Comparison of ENCODE assay signal across 1 cellular context in the genomic region with DNA sequence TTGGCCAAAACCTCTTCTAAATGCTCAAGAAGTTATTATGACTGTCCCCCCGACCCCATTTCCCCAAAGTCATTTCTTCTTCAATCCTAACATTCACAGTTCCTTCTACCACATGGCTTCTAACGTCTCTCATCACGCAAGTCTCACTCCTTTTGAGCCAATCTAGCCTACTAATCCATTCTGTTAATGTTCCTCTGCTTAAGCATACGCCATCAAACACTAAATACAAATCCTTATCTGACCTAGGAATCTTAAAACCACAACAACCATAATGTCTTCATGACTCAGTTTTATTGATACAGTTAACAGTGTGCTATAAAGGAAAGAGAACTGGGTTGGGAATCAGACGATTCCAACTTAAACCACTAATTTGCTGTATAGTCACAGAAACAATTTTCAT.
TF ChIP-seq lines count a peak whose summit lies in the region.

No MANE protein-coding gene starts in this region.

TF ChIP-seq in K562, 482 proteins besides CTCF, POLR2A, EP300 and RAD21 (continued from another document):
- TF ChIP-seq ZNF589 (CRISPR knock-in tag; IDR thresholded peaks at IDR 0.05; ENCODE audit: low read depth) (no peak), RBBP5 (IDR thresholded peaks at IDR 0.05; ENCODE audit: borderline replicate concordance, insufficient read depth, low read length, poor library complexity, severe bottlenecking) (no peak), TCFL5 (CRISPR knock-in tag; conservative IDR thresholded peaks at IDR 0.05) (no peak)
